In the genomic region with DNA sequence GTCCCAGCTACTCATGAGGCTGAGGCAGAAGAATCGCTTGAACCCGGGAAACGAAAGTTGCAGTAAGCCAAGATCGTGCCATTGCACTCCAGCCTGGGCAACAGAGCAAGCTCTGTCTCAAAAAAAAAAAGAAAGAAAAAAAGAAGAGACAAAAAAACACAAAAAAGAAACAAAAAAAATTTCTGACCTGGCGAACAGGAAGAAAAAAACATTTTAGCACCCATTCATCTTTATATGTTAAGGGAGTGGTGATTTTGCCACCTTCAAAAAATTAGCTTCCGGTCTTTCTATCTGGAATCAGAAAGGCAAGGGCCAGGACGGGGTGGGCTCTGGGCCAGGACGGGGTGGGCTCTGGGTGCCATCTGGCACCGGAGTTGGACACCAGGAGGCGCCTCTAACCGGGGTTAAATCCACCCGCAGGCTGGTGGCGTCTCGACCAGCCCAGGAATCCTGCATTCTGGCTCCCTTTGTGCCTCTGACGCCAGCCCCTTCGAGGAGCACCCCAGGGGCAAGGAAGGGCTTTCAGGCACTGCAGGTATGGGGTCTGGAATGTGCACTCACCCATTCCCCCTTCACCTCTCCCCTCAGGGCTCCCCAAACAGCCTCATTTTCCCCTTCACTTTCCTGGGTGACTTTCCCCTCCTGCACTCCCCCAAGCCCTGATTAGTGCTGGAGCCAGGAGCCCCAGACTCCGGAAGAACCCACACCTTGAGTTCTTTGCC, we compare ENCODE assay signal across 8 cellular contexts. TPM values are rescaled to one million over a fixed set of nuclear protein-coding genes. Genes with fewer than 3 reads are reported as not detected.
DNase-seq lines count a peak whose midpoint lies in the region; ATAC-seq lines count a peak whose summit lies in the region.

No MANE protein-coding gene starts in this region.

- peak; percentile 88 for ATAC-seq in left lobe of liver
- no peak for ATAC-seq in GM18909 (IDR thresholded peaks at IDR 0.05; ENCODE audit: poor library complexity, unreplicated experiment)

- DNase-seq in ELF-1 (ENCODE audit: low read depth, low spot score) = peak; percentile 91
- peak; percentile 68 for DNase-seq in NCI-H1092 (lab: John Stamatoyannopoulos, UW)
- DNase-seq in activated CD4-positive, CD25-positive, alpha-beta regulatory T cell treated with anti-CD3 and anti-CD28 coated beads, Interleukin-2, amount 50 U/mL, for 72 hours = peak; percentile 63
- DNase-seq in central memory CD4-positive, alpha-beta T cell = peak; percentile 57
- DNase-seq in left lobe of liver (ENCODE audit: low spot score) = peak; percentile 69
- peak; percentile 65 to 66 for DNase-seq in stimulated activated CD4-positive, alpha-beta T cell treated with anti-CD3 and anti-CD28 coated beads, Interleukin-4, amount 100 ng/mL, for 48 hours (ENCODE audit: low read depth in 2 of 2)
- DNase-seq in mesenteric fat pad (ENCODE audit: low spot score) = no peak

RNA-seq across cellular contexts. Expression of a gene that starts 10.4 kb away (rescaled TPM):
- total RNA-seq in left lobe of liver (1.5 TPM), mesenteric fat pad (5.2 TPM)

RNA-seq across cellular contexts. Expression of a gene that starts 10.6 kb away (rescaled TPM):
- 35.6 TPM for total RNA-seq in left lobe of liver
- 71.5 TPM for total RNA-seq in mesenteric fat pad

RNA-seq across cellular contexts. Expression of a gene that starts 20.6 kb away (rescaled TPM):
- total RNA-seq in left lobe of liver (32.2 TPM), mesenteric fat pad (22.9 TPM)
